ENCODE assay signal across 19 cellular contexts in genomic region chr3:166570136-166570535, GRCh38.
"Had no signal": no experiment of that assay in that cellular context is flagged by ENCODE, and none has a peak within 500 bp of the region (broad histone marks: within the 10 kb centered on the region; RNA-seq: fewer than 3 reads in every experiment).

No MANE protein-coding gene starts in this region.

- H3K9me3 ChIP-seq: Peyer's patch, SJSA1 had no signal

- H3K27ac Mint-ChIP-seq: IgD-negative memory B cell had no signal

- H3K27me3 Mint-ChIP-seq: IgD-negative memory B cell had no signal

- H3K4me1 Mint-ChIP-seq: IgD-negative memory B cell had no signal

- H3K27me3 ChIP-seq: Peyer's patch, SJSA1 had no signal

- H3K36me3 Mint-ChIP-seq: IgD-negative memory B cell had no signal

- H3K4me3 ChIP-seq: K562, Peyer's patch, SJSA1, SK-N-MC had no signal

- ATAC-seq: K562, PC-3 had no signal

- H3K27ac ChIP-seq: HL-60, Peyer's patch, SJSA1, SK-N-MC had no signal

- DNase-seq: NCI-H1092; NCI-H1436 treated with DMSO at 0.1 percent for 48 hours; NCI-H1694; NCI-H187 treated with DMSO at 0.1 percent for 48 hours; NCI-H2029 treated with DMSO at 0.1 percent for 48 hours; NCI-H2171 treated with DMSO at 0.1 percent for 48 hours; NCI-H524; NCI-H526 treated with DMSO at 0.1 percent for 48 hours; NCI-H774; NK-92 treated with Interleukin-12 subunit alpha and Interleukin-12 subunit beta, amount 100 ng/mL, for 24 hours; PC-3; Peyer's patch; Right ventricle myocardium superior; SIG-M5 had no signal

- H3K36me3 ChIP-seq: Peyer's patch, SJSA1 had no signal

- H3K4me3 Mint-ChIP-seq: IgD-negative memory B cell had no signal

- H3K4me1 ChIP-seq: Peyer's patch, SJSA1 had no signal
